ENCODE assay signal across 1 cellular context in the genomic region with DNA sequence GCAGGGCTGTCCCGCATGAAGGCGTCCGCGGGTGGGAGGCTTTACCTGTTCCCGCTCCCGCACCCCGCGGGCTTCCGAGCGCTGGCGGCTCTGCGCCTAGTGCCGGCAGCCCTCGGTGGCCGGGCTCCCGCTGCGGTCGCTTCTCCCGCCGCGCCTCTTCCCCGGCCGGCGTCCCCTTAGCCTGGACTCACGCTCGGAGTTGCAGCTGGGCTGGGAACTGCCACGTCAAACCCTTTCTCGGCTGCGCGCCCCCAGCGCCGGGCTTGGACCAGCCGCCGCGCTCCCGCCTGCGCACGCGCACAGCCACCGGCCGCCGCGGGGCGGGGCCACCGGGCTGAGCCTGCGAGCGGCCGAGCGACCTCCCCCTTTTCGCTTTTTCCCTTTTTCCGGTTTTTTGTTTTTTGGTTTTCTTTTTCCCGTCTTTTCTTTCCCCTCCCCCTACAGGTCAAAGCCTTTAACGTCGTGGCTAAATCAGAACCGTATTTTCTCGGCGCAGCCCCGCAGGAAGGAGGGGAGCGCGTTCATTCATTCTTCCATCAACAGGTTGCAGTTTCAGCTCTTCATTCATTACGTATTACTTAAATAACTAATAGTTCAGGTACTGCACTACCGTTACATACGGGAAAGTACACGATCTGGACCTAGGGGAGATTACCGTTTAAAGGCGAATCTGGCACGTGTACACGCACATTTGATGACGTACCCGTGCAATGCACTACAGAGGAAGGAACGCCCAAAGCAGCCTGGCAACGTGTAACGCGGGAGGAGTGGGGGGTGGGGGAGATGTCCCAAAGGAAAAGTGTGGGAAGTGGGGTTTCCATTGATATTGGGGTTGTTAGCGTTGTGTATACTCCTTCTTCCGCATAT.
TF ChIP-seq lines count a peak whose summit lies in the region.

A gene with protein sequence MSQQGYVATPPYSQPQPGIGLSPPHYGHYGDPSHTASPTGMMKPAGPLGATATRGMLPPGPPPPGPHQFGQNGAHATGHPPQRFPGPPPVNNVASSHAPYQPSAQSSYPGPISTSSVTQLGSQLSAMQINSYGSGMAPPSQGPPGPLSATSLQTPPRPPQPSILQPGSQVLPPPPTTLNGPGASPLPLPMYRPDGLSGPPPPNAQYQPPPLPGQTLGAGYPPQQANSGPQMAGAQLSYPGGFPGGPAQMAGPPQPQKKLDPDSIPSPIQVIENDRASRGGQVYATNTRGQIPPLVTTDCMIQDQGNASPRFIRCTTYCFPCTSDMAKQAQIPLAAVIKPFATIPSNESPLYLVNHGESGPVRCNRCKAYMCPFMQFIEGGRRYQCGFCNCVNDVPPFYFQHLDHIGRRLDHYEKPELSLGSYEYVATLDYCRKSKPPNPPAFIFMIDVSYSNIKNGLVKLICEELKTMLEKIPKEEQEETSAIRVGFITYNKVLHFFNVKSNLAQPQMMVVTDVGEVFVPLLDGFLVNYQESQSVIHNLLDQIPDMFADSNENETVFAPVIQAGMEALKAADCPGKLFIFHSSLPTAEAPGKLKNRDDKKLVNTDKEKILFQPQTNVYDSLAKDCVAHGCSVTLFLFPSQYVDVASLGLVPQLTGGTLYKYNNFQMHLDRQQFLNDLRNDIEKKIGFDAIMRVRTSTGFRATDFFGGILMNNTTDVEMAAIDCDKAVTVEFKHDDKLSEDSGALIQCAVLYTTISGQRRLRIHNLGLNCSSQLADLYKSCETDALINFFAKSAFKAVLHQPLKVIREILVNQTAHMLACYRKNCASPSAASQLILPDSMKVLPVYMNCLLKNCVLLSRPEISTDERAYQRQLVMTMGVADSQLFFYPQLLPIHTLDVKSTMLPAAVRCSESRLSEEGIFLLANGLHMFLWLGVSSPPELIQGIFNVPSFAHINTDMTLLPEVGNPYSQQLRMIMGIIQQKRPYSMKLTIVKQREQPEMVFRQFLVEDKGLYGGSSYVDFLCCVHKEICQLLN (minus strand): TSS at position 231 of the 867 bp plus-strand sequence. CDS start 2,430 bp downstream, outside the sequence.

TF ChIP-seq in HEK293, 187 proteins besides CTCF, POLR2A, EP300 and RAD21 (continued from another document and continues in another):
- TF ChIP-seq MYNN (tag by site-specific recombination; IDR thresholded peaks at IDR 0.05; ENCODE audit: borderline replicate concordance) (no peak), GLIS2 (tag by site-specific recombination; IDR thresholded peaks at IDR 0.05) (peak; percentile 74; the same call in 1 of the 2 replicates), ZNF629 (tag by site-specific recombination; IDR thresholded peaks at IDR 0.05) (peak; percentile 83), ZXDB (tag by site-specific recombination; IDR thresholded peaks at IDR 0.05) (peak; percentile 24; the same call in 1 of the 2 replicates), ZNF561 (tag by site-specific recombination; IDR thresholded peaks at IDR 0.05; ENCODE audit: borderline replicate concordance) (0 out of 2 replicates have a peak, but pooled peaks have one; percentile 14), ZNF48 (tag by site-specific recombination; IDR thresholded peaks at IDR 0.05) (no peak), ZNF404 (tag by site-specific recombination; IDR thresholded peaks at IDR 0.05) (no peak), ZNF623 (tag by site-specific recombination; IDR thresholded peaks at IDR 0.05) (no peak), IKZF3 (tag by site-specific recombination; IDR thresholded peaks at IDR 0.05) (peak; percentile 75), ZSCAN30 (tag by site-specific recombination; IDR thresholded peaks at IDR 0.05) (peak; percentile 77), ZNF140 (tag by site-specific recombination; IDR thresholded peaks at IDR 0.05) (no peak), ZNF621 (tag by site-specific recombination; IDR thresholded peaks at IDR 0.05) (no peak), ZSCAN23 (tag by site-specific recombination; IDR thresholded peaks at IDR 0.05) (no peak), ZNF248 (tag by site-specific recombination; IDR thresholded peaks at IDR 0.05) (no peak), ZNF214 (tag by site-specific recombination; IDR thresholded peaks at IDR 0.05; ENCODE audit: borderline replicate concordance) (no peak), ZBTB20 (tag by site-specific recombination; IDR thresholded peaks at IDR 0.05) (peak; percentile 14; the same call in 1 of the 2 replicates), ZNF354C (tag by site-specific recombination; IDR thresholded peaks at IDR 0.05; ENCODE audit: borderline replicate concordance, low read depth) (no peak), ZNF558 (tag by site-specific recombination; IDR thresholded peaks at IDR 0.05) (no peak), ZNF366 (tag by site-specific recombination; conservative IDR thresholded peaks at IDR 0.05) (peak; percentile 84), ZNF174 (tag by site-specific recombination; IDR thresholded peaks at IDR 0.05) (no peak), ZNF114 (tag by site-specific recombination; IDR thresholded peaks at IDR 0.05) (no peak), ZNF146 (tag by site-specific recombination; IDR thresholded peaks at IDR 0.05) (no peak), ZNF391 (tag by site-specific recombination; IDR thresholded peaks at IDR 0.05; ENCODE audit: borderline replicate concordance, low read depth) (no peak), ZEB2 (tag by site-specific recombination; IDR thresholded peaks at IDR 0.05) (peak; percentile 54), ZNF24 (tag by site-specific recombination; IDR thresholded peaks at IDR 0.05) (peak; percentile 59)
- TF ChIP-seq, protein P1, sequence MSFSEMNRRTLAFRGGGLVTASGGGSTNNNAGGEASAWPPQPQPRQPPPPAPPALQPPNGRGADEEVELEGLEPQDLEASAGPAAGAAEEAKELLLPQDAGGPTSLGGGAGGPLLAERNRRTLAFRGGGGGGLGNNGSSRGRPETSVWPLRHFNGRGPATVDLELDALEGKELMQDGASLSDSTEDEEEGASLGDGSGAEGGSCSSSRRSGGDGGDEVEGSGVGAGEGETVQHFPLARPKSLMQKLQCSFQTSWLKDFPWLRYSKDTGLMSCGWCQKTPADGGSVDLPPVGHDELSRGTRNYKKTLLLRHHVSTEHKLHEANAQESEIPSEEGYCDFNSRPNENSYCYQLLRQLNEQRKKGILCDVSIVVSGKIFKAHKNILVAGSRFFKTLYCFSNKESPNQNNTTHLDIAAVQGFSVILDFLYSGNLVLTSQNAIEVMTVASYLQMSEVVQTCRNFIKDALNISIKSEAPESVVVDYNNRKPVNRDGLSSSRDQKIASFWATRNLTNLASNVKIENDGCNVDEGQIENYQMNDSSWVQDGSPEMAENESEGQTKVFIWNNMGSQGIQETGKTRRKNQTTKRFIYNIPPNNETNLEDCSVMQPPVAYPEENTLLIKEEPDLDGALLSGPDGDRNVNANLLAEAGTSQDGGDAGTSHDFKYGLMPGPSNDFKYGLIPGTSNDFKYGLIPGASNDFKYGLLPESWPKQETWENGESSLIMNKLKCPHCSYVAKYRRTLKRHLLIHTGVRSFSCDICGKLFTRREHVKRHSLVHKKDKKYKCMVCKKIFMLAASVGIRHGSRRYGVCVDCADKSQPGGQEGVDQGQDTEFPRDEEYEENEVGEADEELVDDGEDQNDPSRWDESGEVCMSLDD (tag by site-specific recombination; IDR thresholded peaks at IDR 0.05), result peak; percentile 47
- TF ChIP-seq, protein P2, sequence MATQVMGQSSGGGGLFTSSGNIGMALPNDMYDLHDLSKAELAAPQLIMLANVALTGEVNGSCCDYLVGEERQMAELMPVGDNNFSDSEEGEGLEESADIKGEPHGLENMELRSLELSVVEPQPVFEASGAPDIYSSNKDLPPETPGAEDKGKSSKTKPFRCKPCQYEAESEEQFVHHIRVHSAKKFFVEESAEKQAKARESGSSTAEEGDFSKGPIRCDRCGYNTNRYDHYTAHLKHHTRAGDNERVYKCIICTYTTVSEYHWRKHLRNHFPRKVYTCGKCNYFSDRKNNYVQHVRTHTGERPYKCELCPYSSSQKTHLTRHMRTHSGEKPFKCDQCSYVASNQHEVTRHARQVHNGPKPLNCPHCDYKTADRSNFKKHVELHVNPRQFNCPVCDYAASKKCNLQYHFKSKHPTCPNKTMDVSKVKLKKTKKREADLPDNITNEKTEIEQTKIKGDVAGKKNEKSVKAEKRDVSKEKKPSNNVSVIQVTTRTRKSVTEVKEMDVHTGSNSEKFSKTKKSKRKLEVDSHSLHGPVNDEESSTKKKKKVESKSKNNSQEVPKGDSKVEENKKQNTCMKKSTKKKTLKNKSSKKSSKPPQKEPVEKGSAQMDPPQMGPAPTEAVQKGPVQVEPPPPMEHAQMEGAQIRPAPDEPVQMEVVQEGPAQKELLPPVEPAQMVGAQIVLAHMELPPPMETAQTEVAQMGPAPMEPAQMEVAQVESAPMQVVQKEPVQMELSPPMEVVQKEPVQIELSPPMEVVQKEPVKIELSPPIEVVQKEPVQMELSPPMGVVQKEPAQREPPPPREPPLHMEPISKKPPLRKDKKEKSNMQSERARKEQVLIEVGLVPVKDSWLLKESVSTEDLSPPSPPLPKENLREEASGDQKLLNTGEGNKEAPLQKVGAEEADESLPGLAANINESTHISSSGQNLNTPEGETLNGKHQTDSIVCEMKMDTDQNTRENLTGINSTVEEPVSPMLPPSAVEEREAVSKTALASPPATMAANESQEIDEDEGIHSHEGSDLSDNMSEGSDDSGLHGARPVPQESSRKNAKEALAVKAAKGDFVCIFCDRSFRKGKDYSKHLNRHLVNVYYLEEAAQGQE (tag by site-specific recombination; IDR thresholded peaks at IDR 0.05), result 0 out of 2 replicates have a peak, but pooled peaks have one; percentile 15
- TF ChIP-seq, protein P3, sequence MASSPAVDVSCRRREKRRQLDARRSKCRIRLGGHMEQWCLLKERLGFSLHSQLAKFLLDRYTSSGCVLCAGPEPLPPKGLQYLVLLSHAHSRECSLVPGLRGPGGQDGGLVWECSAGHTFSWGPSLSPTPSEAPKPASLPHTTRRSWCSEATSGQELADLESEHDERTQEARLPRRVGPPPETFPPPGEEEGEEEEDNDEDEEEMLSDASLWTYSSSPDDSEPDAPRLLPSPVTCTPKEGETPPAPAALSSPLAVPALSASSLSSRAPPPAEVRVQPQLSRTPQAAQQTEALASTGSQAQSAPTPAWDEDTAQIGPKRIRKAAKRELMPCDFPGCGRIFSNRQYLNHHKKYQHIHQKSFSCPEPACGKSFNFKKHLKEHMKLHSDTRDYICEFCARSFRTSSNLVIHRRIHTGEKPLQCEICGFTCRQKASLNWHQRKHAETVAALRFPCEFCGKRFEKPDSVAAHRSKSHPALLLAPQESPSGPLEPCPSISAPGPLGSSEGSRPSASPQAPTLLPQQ (tag by site-specific recombination; IDR thresholded peaks at IDR 0.05), result peak; percentile 84
- TF ChIP-seq, protein P4, sequence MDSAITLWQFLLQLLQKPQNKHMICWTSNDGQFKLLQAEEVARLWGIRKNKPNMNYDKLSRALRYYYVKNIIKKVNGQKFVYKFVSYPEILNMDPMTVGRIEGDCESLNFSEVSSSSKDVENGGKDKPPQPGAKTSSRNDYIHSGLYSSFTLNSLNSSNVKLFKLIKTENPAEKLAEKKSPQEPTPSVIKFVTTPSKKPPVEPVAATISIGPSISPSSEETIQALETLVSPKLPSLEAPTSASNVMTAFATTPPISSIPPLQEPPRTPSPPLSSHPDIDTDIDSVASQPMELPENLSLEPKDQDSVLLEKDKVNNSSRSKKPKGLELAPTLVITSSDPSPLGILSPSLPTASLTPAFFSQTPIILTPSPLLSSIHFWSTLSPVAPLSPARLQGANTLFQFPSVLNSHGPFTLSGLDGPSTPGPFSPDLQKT (IDR thresholded peaks at IDR 0.05; ENCODE audit: borderline replicate concordance, low read depth, low read length), result no peak
- TF ChIP-seq, protein P5, sequence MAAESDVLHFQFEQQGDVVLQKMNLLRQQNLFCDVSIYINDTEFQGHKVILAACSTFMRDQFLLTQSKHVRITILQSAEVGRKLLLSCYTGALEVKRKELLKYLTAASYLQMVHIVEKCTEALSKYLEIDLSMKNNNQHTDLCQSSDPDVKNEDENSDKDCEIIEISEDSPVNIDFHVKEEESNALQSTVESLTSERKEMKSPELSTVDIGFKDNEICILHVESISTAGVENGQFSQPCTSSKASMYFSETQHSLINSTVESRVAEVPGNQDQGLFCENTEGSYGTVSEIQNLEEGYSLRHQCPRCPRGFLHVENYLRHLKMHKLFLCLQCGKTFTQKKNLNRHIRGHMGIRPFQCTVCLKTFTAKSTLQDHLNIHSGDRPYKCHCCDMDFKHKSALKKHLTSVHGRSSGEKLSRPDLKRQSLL (tag by site-specific recombination; IDR thresholded peaks at IDR 0.05), result no peak
- TF ChIP-seq, protein P6, sequence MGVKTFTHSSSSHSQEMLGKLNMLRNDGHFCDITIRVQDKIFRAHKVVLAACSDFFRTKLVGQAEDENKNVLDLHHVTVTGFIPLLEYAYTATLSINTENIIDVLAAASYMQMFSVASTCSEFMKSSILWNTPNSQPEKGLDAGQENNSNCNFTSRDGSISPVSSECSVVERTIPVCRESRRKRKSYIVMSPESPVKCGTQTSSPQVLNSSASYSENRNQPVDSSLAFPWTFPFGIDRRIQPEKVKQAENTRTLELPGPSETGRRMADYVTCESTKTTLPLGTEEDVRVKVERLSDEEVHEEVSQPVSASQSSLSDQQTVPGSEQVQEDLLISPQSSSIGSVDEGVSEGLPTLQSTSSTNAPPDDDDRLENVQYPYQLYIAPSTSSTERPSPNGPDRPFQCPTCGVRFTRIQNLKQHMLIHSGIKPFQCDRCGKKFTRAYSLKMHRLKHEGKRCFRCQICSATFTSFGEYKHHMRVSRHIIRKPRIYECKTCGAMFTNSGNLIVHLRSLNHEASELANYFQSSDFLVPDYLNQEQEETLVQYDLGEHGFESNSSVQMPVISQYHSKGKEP (tag by site-specific recombination; IDR thresholded peaks at IDR 0.05), result no peak
- TF ChIP-seq, protein P7, sequence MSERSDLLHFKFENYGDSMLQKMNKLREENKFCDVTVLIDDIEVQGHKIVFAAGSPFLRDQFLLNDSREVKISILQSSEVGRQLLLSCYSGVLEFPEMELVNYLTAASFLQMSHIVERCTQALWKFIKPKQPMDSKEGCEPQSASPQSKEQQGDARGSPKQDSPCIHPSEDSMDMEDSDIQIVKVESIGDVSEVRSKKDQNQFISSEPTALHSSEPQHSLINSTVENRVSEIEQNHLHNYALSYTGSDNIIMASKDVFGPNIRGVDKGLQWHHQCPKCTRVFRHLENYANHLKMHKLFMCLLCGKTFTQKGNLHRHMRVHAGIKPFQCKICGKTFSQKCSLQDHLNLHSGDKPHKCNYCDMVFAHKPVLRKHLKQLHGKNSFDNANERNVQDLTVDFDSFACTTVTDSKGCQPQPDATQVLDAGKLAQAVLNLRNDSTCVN (tag by site-specific recombination; optimal IDR thresholded peaks at IDR 0.05), result peak; percentile 85
- TF ChIP-seq, protein P8, sequence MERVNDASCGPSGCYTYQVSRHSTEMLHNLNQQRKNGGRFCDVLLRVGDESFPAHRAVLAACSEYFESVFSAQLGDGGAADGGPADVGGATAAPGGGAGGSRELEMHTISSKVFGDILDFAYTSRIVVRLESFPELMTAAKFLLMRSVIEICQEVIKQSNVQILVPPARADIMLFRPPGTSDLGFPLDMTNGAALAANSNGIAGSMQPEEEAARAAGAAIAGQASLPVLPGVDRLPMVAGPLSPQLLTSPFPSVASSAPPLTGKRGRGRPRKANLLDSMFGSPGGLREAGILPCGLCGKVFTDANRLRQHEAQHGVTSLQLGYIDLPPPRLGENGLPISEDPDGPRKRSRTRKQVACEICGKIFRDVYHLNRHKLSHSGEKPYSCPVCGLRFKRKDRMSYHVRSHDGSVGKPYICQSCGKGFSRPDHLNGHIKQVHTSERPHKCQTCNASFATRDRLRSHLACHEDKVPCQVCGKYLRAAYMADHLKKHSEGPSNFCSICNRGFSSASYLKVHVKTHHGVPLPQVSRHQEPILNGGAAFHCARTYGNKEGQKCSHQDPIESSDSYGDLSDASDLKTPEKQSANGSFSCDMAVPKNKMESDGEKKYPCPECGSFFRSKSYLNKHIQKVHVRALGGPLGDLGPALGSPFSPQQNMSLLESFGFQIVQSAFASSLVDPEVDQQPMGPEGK (tag by site-specific recombination; IDR thresholded peaks at IDR 0.05), result peak; percentile 53; the same call in 1 of the 2 replicates
